In genomic region chr17:79612468-79613194, GRCh38 we compare ENCODE assay signal across 9 cellular contexts. TPM values are rescaled to one million over a fixed set of nuclear protein-coding genes. Genes with fewer than 3 reads are reported as not detected.
DNase-seq lines count a peak whose midpoint lies in the region; ATAC-seq and TF ChIP-seq lines count a peak whose summit lies in the region.
"Had no signal": no experiment of that assay in that cellular context is flagged by ENCODE, and none has a peak within 500 bp of the region (broad histone marks: within the 10 kb centered on the region; RNA-seq: fewer than 3 reads in every experiment).

No MANE protein-coding gene starts in this region.

- H3K27me3 Mint-ChIP-seq in CD8-positive, alpha-beta T cell (ENCODE audit: low read depth): peaks cover 45% of the 10 kb centered on the region
- H3K27me3 Mint-ChIP-seq in activated T-helper 1 cell treated with anti-CD3 and anti-CD28 coated beads, Interleukin-12 subunit alpha, Interleukin-12 subunit beta, Interleukin-2, Interleukin-4 antibody, amounts not matched to agents 30 ng/mL and 10 ng/mL and 1 ng/mL, durations not matched to agents 14 hours and 24 hours and 36 hours (ENCODE audit: insufficient read depth): peaks cover 29% of the 10 kb centered on the region

- CTCF ChIA-PET in CD8-positive, alpha-beta T cell (lab: Charles Lee): no interaction called here

- intact Hi-C loops in CD8-positive, alpha-beta T cell (cut with DNase I, micrococcal nuclease): no loop called here
- intact Hi-C loops in activated T-helper 1 cell treated with anti-CD3 and anti-CD28 coated beads, Interleukin-12 subunit alpha, Interleukin-12 subunit beta, Interleukin-2, Interleukin-4 antibody, amounts not matched to agents 30 ng/mL and 10 ng/mL and 1 ng/mL, durations not matched to agents 14 hours and 24 hours and 36 hours (cut with micrococcal nuclease): no loop called here

- no peaks in the 10 kb centered on the region for H3K36me3 ChIP-seq in CD8-positive, alpha-beta T cell (ENCODE audit: insufficient read depth, low read length)

- H3K9me3 Mint-ChIP-seq in CD8-positive, alpha-beta T cell: no peaks in the 10 kb centered on the region
- no peaks in the 10 kb centered on the region for H3K9me3 Mint-ChIP-seq in activated T-helper 1 cell treated with anti-CD3 and anti-CD28 coated beads, Interleukin-12 subunit alpha, Interleukin-12 subunit beta, Interleukin-2, Interleukin-4 antibody, amounts not matched to agents 30 ng/mL and 10 ng/mL and 1 ng/mL, durations not matched to agents 14 hours and 24 hours and 36 hours

- peak; percentile 25 for TF ChIP-seq CTCF in CD8-positive, alpha-beta T cell (IDR thresholded peaks at IDR 0.05)

- no peak overlapping the region for H3K4me3 Mint-ChIP-seq in CD8-positive, alpha-beta T cell
- H3K4me3 Mint-ChIP-seq in activated T-helper 1 cell treated with anti-CD3 and anti-CD28 coated beads, Interleukin-12 subunit alpha, Interleukin-12 subunit beta, Interleukin-2, Interleukin-4 antibody, amounts not matched to agents 30 ng/mL and 10 ng/mL and 1 ng/mL, durations not matched to agents 14 hours and 24 hours and 36 hours: no peak overlapping the region

- H3K4me1 ChIP-seq in CD8-positive, alpha-beta T cell (ENCODE audit: insufficient read depth, low read length): no peaks in the 10 kb centered on the region

- POLR2A ChIA-PET in CD8-positive, alpha-beta T cell (lab: Charles Lee): no interaction called here

- no peaks in the 10 kb centered on the region for H3K9me3 ChIP-seq in CD8-positive, alpha-beta T cell (ENCODE audit: low read length)

- peaks cover 10% of the 10 kb centered on the region for H3K27me3 ChIP-seq in CD8-positive, alpha-beta T cell (ENCODE audit: insufficient read depth, low read length)

- H3K36me3 Mint-ChIP-seq in CD8-positive, alpha-beta T cell: no peaks in the 10 kb centered on the region
- no peaks in the 10 kb centered on the region for H3K36me3 Mint-ChIP-seq in activated T-helper 1 cell treated with anti-CD3 and anti-CD28 coated beads, Interleukin-12 subunit alpha, Interleukin-12 subunit beta, Interleukin-2, Interleukin-4 antibody, amounts not matched to agents 30 ng/mL and 10 ng/mL and 1 ng/mL, durations not matched to agents 14 hours and 24 hours and 36 hours (ENCODE audit: low read depth)

- no peak overlapping the region for H3K27ac ChIP-seq in CD8-positive, alpha-beta T cell (ENCODE audit: low read depth, low read length)
- H3K27ac ChIP-seq: SK-N-MC had no signal

- H3K4me1 Mint-ChIP-seq in CD8-positive, alpha-beta T cell (ENCODE audit: low read depth): peaks cover 2% of the 10 kb centered on the region
- H3K4me1 Mint-ChIP-seq in activated T-helper 1 cell treated with anti-CD3 and anti-CD28 coated beads, Interleukin-12 subunit alpha, Interleukin-12 subunit beta, Interleukin-2, Interleukin-4 antibody, amounts not matched to agents 30 ng/mL and 10 ng/mL and 1 ng/mL, durations not matched to agents 14 hours and 24 hours and 36 hours (ENCODE audit: low read depth): no peaks in the 10 kb centered on the region

- no peak overlapping the region for H3K27ac Mint-ChIP-seq in CD8-positive, alpha-beta T cell
- H3K27ac Mint-ChIP-seq in activated T-helper 1 cell treated with anti-CD3 and anti-CD28 coated beads, Interleukin-12 subunit alpha, Interleukin-12 subunit beta, Interleukin-2, Interleukin-4 antibody, amounts not matched to agents 30 ng/mL and 10 ng/mL and 1 ng/mL, durations not matched to agents 14 hours and 24 hours and 36 hours: no peak overlapping the region

- H3K4me3 ChIP-seq in CD8-positive, alpha-beta T cell (ENCODE audit: low read depth, low read length): no peak overlapping the region
- H3K4me3 ChIP-seq: SK-N-MC had no signal

- peak in 3 of 7 experiments; percentile 3 to 16 (median 14) for DNase-seq in CD8-positive, alpha-beta T cell
- DNase-seq in H4 (ENCODE audit: low spot score): peak; percentile 37
- peak; percentile 43 for DNase-seq in NCI-H69 (lab: John Stamatoyannopoulos, UW)
- peak; percentile 4 for DNase-seq in activated T-helper 1 cell treated with anti-CD3 and anti-CD28 coated beads, Interleukin-12 subunit alpha, Interleukin-12 subunit beta, Interleukin-2, Interleukin-4 antibody, amounts not matched to agents 30 ng/mL and 10 ng/mL and 1 ng/mL, durations not matched to agents 14 hours and 24 hours and 36 hours (ENCODE audit: low spot score)
- DNase-seq in iPS DF 19.7 (ENCODE audit: low read depth, low spot score): peak; percentile 33
- DNase-seq in stimulated activated CD8-positive, alpha-beta memory T cell treated with anti-CD3 and anti-CD28 coated beads, Interleukin-12 subunit alpha, Interleukin-12 subunit beta, amount 100 ng/mL, for 4 hours (ENCODE audit: low read depth): peak; percentile 3
- DNase-seq in T1000 (lab: John Stamatoyannopoulos, UW): no peak

- ATAC-seq in CD8-positive, alpha-beta T cell: no peak
- ATAC-seq in GM18867 (IDR thresholded peaks at IDR 0.05; ENCODE audit: unreplicated experiment): no peak

RNA-seq across cellular contexts. Expression of gene RBFOX3, which starts 1.8 kb away (rescaled TPM):
- not detected for total RNA-seq in CD8-positive, alpha-beta T cell
- 0.10 TPM in 1 of 2 replicates, not detected in the other for total RNA-seq in H4 (2014; rRNA removed; shearing (Covaris generic))
- total RNA-seq in activated T-helper 1 cell treated with anti-CD3 and anti-CD28 coated beads, Interleukin-12 subunit alpha, Interleukin-12 subunit beta, Interleukin-2, Interleukin-4 antibody, amounts not matched to agents 30 ng/mL and 10 ng/mL and 1 ng/mL, durations not matched to agents 14 hours and 24 hours and 36 hours: not detected in 2 replicates
